8 cellular contexts compared by ENCODE assay signal in the genomic region with DNA sequence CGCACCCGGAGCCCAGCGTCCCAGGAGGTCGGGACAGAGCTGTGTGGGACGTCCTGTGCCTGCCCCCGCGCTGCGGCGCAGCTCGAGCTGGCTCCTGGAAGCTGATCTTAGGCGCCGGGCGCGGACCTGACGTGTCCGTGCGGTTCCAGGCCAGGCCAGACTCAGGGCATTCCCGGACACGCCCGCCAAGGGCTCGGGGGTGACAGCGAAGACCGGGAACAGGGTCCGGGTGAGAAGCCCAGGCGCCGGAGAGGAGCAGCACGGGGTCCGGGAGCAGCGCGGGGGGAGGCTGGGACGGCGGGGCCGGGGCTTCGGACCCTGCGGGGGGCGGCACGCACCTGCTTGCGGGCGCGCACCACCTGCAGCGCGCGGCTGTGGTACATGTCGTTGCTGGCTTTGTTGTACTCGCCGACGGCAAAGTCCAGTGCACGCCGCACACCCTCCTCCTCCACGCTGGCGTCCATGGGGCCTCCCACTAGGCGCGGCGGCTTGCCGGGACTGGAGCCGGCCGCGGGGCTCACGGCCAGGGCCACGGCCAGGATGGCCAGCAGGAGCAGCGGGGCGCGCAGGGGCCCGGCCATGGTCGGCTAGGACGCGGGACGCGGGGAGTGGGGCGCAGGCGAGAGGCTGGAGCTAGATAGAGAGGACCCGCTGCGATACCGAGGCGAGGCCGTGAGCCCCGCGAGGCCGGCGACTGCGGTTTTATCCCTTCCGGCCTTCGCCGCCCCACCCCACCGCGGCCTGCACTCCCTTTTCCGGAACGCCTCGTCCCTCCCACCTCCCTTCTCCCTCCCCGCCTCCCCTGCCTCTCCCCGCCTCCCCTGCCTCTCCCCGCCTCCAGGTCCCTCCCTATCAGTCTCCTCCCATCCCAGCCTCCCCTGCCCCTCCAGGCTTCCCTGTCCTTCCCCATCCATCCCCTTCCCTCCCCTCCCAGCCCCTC. TPM values are rescaled to one million over a fixed set of nuclear protein-coding genes. Genes with fewer than 3 reads are reported as not detected.
DNase-seq lines count a peak whose midpoint lies in the region; TF ChIP-seq lines count a peak whose summit lies in the region.

A gene with protein sequence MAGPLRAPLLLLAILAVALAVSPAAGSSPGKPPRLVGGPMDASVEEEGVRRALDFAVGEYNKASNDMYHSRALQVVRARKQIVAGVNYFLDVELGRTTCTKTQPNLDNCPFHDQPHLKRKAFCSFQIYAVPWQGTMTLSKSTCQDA (minus strand): TSS at position 674 of the 940 bp plus-strand sequence. CDS start 93 bp downstream, at position 581.

- no peak within 1 kb of the TSS for H2BK120ac ChIP-seq in mesendoderm (ENCODE audit: low read depth, low read length)

- H3K79me2 ChIP-seq in mesendoderm (ENCODE audit: control insufficient read depth, insufficient read depth, low read length), result no peaks in the 10 kb centered on the region

- peaks cover 6% of the 10 kb centered on the region for H3K4me1 Mint-ChIP-seq in activated naive CD4-positive, alpha-beta T cell treated with anti-CD3 and anti-CD28 coated beads for 36 hours (ENCODE audit: low read depth)

- peak within 1 kb of the TSS; percentile 78 for H3K4me2 ChIP-seq in mesendoderm (ENCODE audit: low read length)

- no peak within 1 kb of the TSS for H4K8ac ChIP-seq in mesendoderm (ENCODE audit: low read depth, low read length)

- no peak within 1 kb of the TSS for H2AK5ac ChIP-seq in mesendoderm (ENCODE audit: low read length)

- no peaks in the 10 kb centered on the region for H3K79me1 ChIP-seq in mesendoderm (ENCODE audit: low read length)

- no peaks in the 10 kb centered on the region for H3K27me3 ChIP-seq in mesendoderm (ENCODE audit: insufficient read depth, low read length, poor library complexity)
- peaks cover 4% of the 10 kb centered on the region for H3K27me3 ChIP-seq in thymus (ENCODE audit: control insufficient read depth, insufficient read depth)

- TF ChIP-seq CTCF in HFF-Myc (IDR thresholded peaks at IDR 0.05; ENCODE audit: low read depth, low read length, missing control alignments) (no peak), epithelial cell of esophagus (IDR thresholded peaks at IDR 0.05; ENCODE audit: insufficient read depth, low read depth, low read length, missing control alignments) (no peak)

- H3K4me3 ChIP-seq in HFF-Myc (replicated peaks; ENCODE audit: low read depth, low read length), result peak within 1 kb of the TSS; percentile 71
- H3K4me3 ChIP-seq in epithelial cell of esophagus (ENCODE audit: low read length), result peak within 1 kb of the TSS; percentile 77
- peak within 1 kb of the TSS; percentile 80 for H3K4me3 ChIP-seq in mesendoderm (ENCODE audit: low read length)
- peak within 1 kb of the TSS; percentile 68 for H3K4me3 ChIP-seq in thymus (ENCODE audit: low read length)

- no peak within 1 kb of the TSS for H2BK15ac ChIP-seq in mesendoderm (replicated peaks; ENCODE audit: low read depth)

- DNase-seq in activated naive CD4-positive, alpha-beta T cell treated with anti-CD3 and anti-CD28 coated beads for 36 hours, result peak; percentile 10
- DNase-seq in activated naive CD4-positive, alpha-beta T cell treated with anti-CD3 and anti-CD28 coated beads, Interleukin-2, amount 50 U/mL, for 16 hours, result no peak
- DNase-seq in HFF-Myc (ENCODE audit: extremely low read depth, low read depth) (peak; percentile 56), NCI-H1092 treated with DMSO at 0.1 percent for 48 hours (lab: John Stamatoyannopoulos, UW) (peak; percentile 78), SW 1271 (lab: John Stamatoyannopoulos, UW) (peak; percentile 55 to 88), epithelial cell of esophagus (ENCODE audit: low read depth) (peak; percentile 90), mesendoderm (peak; percentile 90)

- peak within 1 kb of the TSS; percentile 84 for H3K9ac ChIP-seq in mesendoderm (ENCODE audit: low read length)

- H2BK5ac ChIP-seq in mesendoderm (ENCODE audit: low read length), result no peak within 1 kb of the TSS

- H3K36me3 ChIP-seq in mesendoderm (ENCODE audit: control insufficient read depth, insufficient read depth, low read length) (no peaks in the 10 kb centered on the region), thymus (ENCODE audit: control insufficient read depth, insufficient read depth) (no peaks in the 10 kb centered on the region)

- H3K4me1 ChIP-seq in mesendoderm (ENCODE audit: control insufficient read depth, low read depth, low read length) (no peaks in the 10 kb centered on the region), thymus (ENCODE audit: control insufficient read depth, insufficient read depth, low read length) (peaks cover 16% of the 10 kb centered on the region)

- no peak within 1 kb of the TSS for H4K5ac ChIP-seq in mesendoderm (ENCODE audit: low read length)

- peaks cover 25% of the 10 kb centered on the region for H3K27me3 Mint-ChIP-seq in activated naive CD4-positive, alpha-beta T cell treated with anti-CD3 and anti-CD28 coated beads for 36 hours (ENCODE audit: low read depth)

- H3K4ac ChIP-seq in mesendoderm (ENCODE audit: low read depth, low read length), result no peak within 1 kb of the TSS

- H3K27ac Mint-ChIP-seq in activated naive CD4-positive, alpha-beta T cell treated with anti-CD3 and anti-CD28 coated beads for 36 hours, result no peak within 1 kb of the TSS

- peak within 1 kb of the TSS; percentile 88 for H3K56ac ChIP-seq in mesendoderm (ENCODE audit: low read length)

- peak within 1 kb of the TSS; percentile 15 for H3K18ac ChIP-seq in mesendoderm (ENCODE audit: low read length)

- H3K23ac ChIP-seq in mesendoderm (ENCODE audit: low read length), result no peak within 1 kb of the TSS

- H3K36me3 Mint-ChIP-seq in activated naive CD4-positive, alpha-beta T cell treated with anti-CD3 and anti-CD28 coated beads for 36 hours (ENCODE audit: low read depth), result no peaks in the 10 kb centered on the region

- CTCF ChIA-PET in activated naive CD4-positive, alpha-beta T cell treated with anti-CD3 and anti-CD28 coated beads for 36 hours (lab: Charles Lee), result interaction anchor here (0.5 kb wide), 1 partner anchor 57 kb away, joined by 3 read pairs; no protein-coding TSS in a partner anchor

- no peaks in the 10 kb centered on the region for H3K9me3 Mint-ChIP-seq in activated naive CD4-positive, alpha-beta T cell treated with anti-CD3 and anti-CD28 coated beads for 36 hours

- H3K9me3 ChIP-seq in thymus (ENCODE audit: control insufficient read depth), result no peaks in the 10 kb centered on the region

- intact Hi-C loops in activated naive CD4-positive, alpha-beta T cell treated with anti-CD3 and anti-CD28 coated beads for 36 hours (cut with micrococcal nuclease), result no loop called here

- no peak within 1 kb of the TSS for H3K4me3 Mint-ChIP-seq in activated naive CD4-positive, alpha-beta T cell treated with anti-CD3 and anti-CD28 coated beads for 36 hours

- H3K27ac ChIP-seq in mesendoderm (ENCODE audit: low read depth, low read length) (no peak within 1 kb of the TSS), thymus (ENCODE audit: low read depth) (peak within 1 kb of the TSS; percentile 89)

- no CpG with 5 or more reads among the region's 92 CpGs for WGBS in mesendoderm (ENCODE audit: extremely low coverage, insufficient coverage, low lambda C conversion rate)
- 3% methylated on average over 91 of the region's 92 CpGs for WGBS in thymus

RNA-seq across cellular contexts. Expression of the gene that starts here (rescaled TPM):
- total RNA-seq in activated naive CD4-positive, alpha-beta T cell treated with anti-CD3 and anti-CD28 coated beads for 36 hours, result under 1 TPM in 1 of 2 experiments, not detected in 1; 0.35 TPM
- 24.4 TPM for polyA plus RNA-seq in mesendoderm (2013, experiment 1 of 2)
- polyA plus RNA-seq in mesendoderm (2013, experiment 2 of 2), result 24.4 TPM
- 465 TPM for polyA plus RNA-seq in thymus

Comparison
In these comparisons a context has a peak if more than half of its experiments do, and no peak if none do; other contexts are left out.
1. Peak in DNase-seq in activated naive CD4-positive, alpha-beta T cell treated with anti-CD3 and anti-CD28 coated beads for 36 hours; RNA of the gene not detected or under 1 TPM.